In genomic region chr15:51446029-51446744, GRCh38 we compare ENCODE assay signal across 7 cellular contexts.
DNase-seq lines count a peak whose midpoint lies in the region; ATAC-seq, FAIRE-seq and TF ChIP-seq lines count a peak whose summit lies in the region.
"Not testable (repeated sequence)": the region's sequence is repeated elsewhere in the genome, so short reads cannot be mapped to it uniquely, and the experiment has no call there.

No MANE protein-coding gene starts in this region.

- not testable (repeated sequence) for H3F3A ChIP-seq in PC-3 (ENCODE audit: low read length, unreplicated experiment); neural progenitor cell (ENCODE audit: low read depth)

- POLR2A ChIA-PET in PC-3 (lab: Charles Lee; ENCODE audit: unreplicated experiment); WTC11 (lab: Charles Lee): not testable (repeated sequence)

- not testable (repeated sequence) for H2AFZ ChIP-seq in PC-3 (ENCODE audit: low read length); neural progenitor cell (replicated peaks)

- peak; percentile 6 for DNase-seq in GM12865 (ENCODE audit: low read depth)
- DNase-seq in LoVo (ENCODE audit: low spot score), result peak; percentile 22
- peak; percentile 21 for DNase-seq in PC-3
- DNase-seq in WTC11 (ENCODE audit: low spot score), result not testable (repeated sequence)
- DNase-seq in bronchial epithelial cell (ENCODE audit: low read depth), result peak; percentile 60
- DNase-seq in foreskin keratinocyte, result peak; percentile 51 to 58
- peak; percentile 47 for DNase-seq in neural progenitor cell (ENCODE audit: low spot score)

- TF ChIP-seq CTCF in GM12865 (IDR thresholded peaks at IDR 0.05; ENCODE audit: insufficient read depth, low read depth, low read length, missing control alignments); PC-3 (conservative IDR thresholded peaks at IDR 0.05; ENCODE audit: low read depth, low read length); WTC11 (IDR thresholded peaks at IDR 0.05); bronchial epithelial cell (IDR thresholded peaks at IDR 0.05; ENCODE audit: insufficient read depth, low read length, severe bottlenecking); foreskin keratinocyte (conservative IDR thresholded peaks at IDR 0.05); neural progenitor cell (IDR thresholded peaks at IDR 0.05): not testable (repeated sequence)

- not testable (repeated sequence) for H3K4me1 Mint-ChIP-seq in WTC11, neural progenitor cell

- H3K4me3 Mint-ChIP-seq in WTC11, neural progenitor cell: not testable (repeated sequence)

- not testable (repeated sequence) for H3K27me3 ChIP-seq in PC-3 (ENCODE audit: low read length); bronchial epithelial cell (ENCODE audit: control insufficient read depth, insufficient read depth, low read length); foreskin keratinocyte; neural progenitor cell

- not testable (repeated sequence) for H3K4me3 ChIP-seq in GM12865 (ENCODE audit: low read depth, low read length); PC-3 (ENCODE audit: low read length); bronchial epithelial cell (ENCODE audit: low read depth, low read length); neural progenitor cell

- CTCF ChIA-PET in PC-3 (lab: Charles Lee); WTC11 (lab: Charles Lee): not testable (repeated sequence)

- H3K36me3 Mint-ChIP-seq in WTC11, result not testable (repeated sequence)
- peaks cover 28% of the 10 kb centered on the region for H3K36me3 Mint-ChIP-seq in neural progenitor cell

- H3K27ac ChIP-seq in PC-3 (ENCODE audit: low read length); foreskin keratinocyte; neural progenitor cell: not testable (repeated sequence)

- not testable (repeated sequence) for H3K4me2 ChIP-seq in PC-3 (ENCODE audit: low read length); neural progenitor cell

- intact Hi-C loops in PC-3 (cut with micrococcal nuclease), result not testable (repeated sequence)

- not testable (repeated sequence) for H4K20me1 ChIP-seq in PC-3 (ENCODE audit: low read length); neural progenitor cell (ENCODE audit: low read depth)

- BruUV-seq in PC-3 (replicated peaks; lab: Mats Ljungman, UMichigan), result not testable (repeated sequence)

- H3K9me3 ChIP-seq in PC-3 (ENCODE audit: low read length); neural progenitor cell (ENCODE audit: low read depth): not testable (repeated sequence)

- not testable (repeated sequence) for H3K9me3 Mint-ChIP-seq in WTC11, neural progenitor cell

- ATAC-seq in PC-3, WTC11: not testable (repeated sequence)
- peak; percentile 41 for ATAC-seq in foreskin keratinocyte

- not testable (repeated sequence) for H3K9ac ChIP-seq in PC-3 (ENCODE audit: low read length); neural progenitor cell

- H3K36me3 ChIP-seq in PC-3 (ENCODE audit: low read depth, low read length); bronchial epithelial cell (ENCODE audit: control insufficient read depth, insufficient read depth, low read length); neural progenitor cell: not testable (repeated sequence)

- FAIRE-seq in bronchial epithelial cell (lab: Jason Lieb, UNC), result not testable (repeated sequence)

- H3K27me3 Mint-ChIP-seq in WTC11 (ENCODE audit: low read depth); neural progenitor cell (ENCODE audit: insufficient read depth, low read depth): not testable (repeated sequence)

- H3K79me2 ChIP-seq in PC-3 (ENCODE audit: low read length); neural progenitor cell (ENCODE audit: low read depth): not testable (repeated sequence)

- H3K9me2 ChIP-seq in PC-3 (replicated peaks; ENCODE audit: low read length), result not testable (repeated sequence)

- not testable (repeated sequence) for H3K4me1 ChIP-seq in PC-3 (ENCODE audit: insufficient read depth, low read length); foreskin keratinocyte; neural progenitor cell

- 0 out of 2 replicates have a peak overlapping the region, but pooled peaks have one; percentile 37 for H3K27ac Mint-ChIP-seq in WTC11
- not testable (repeated sequence) for H3K27ac Mint-ChIP-seq in neural progenitor cell
